ENCODE assay signal across 28 cellular contexts in genomic region chr15:48458876-48459275, GRCh38.
DNase-seq lines count a peak whose midpoint lies in the region; ATAC-seq, FAIRE-seq and TF ChIP-seq lines count a peak whose summit lies in the region.
"Had no signal": no experiment of that assay in that cellular context is flagged by ENCODE, and none has a peak within 500 bp of the region (broad histone marks: within the 10 kb centered on the region; RNA-seq: fewer than 3 reads in every experiment).

No MANE protein-coding gene starts in this region.

- H3K27ac Mint-ChIP-seq in astrocyte (ENCODE audit: unreplicated experiment): no peak overlapping the region
- no peak overlapping the region for H3K27ac Mint-ChIP-seq in activated naive CD4-positive, alpha-beta T cell treated with anti-CD3 and anti-CD28 coated beads for 36 hours
- H3K27ac Mint-ChIP-seq: naive B cell; T-helper 1 cell treated with Interleukin-12 subunit alpha and Interleukin-12 subunit beta and Interleukin-4 antibody, amounts not matched to agents 30 μg/mL and 1 μg/mL, for 36 hours had no signal

- DNase-seq in GM23248 (peak; percentile 78), astrocyte (ENCODE audit: low read depth) (no peak), MG63 (no peak), NCI-H146 (lab: John Stamatoyannopoulos, UW) (no peak), NCI-H69 (lab: John Stamatoyannopoulos, UW) (no peak)
- no peak for DNase-seq in activated naive CD4-positive, alpha-beta T cell treated with anti-CD3 and anti-CD28 coated beads for 36 hours
- DNase-seq: activated CD4-positive, alpha-beta T cell treated with anti-CD3 and anti-CD28 coated beads for 1 hour; activated gamma-delta T cell; activated T-cell treated with anti-CD3 and anti-CD28 coated beads, Interleukin-2, amount 50 U/mL, for 1 hour; heart left ventricle; left colon; naive B cell; NCI-H1694 treated with DMSO at 0.1 percent for 48 hours; NCI-H2171; NCI-H524; nucleus accumbens; substantia nigra had no signal

- TF ChIP-seq POLR2A in gastroesophageal sphincter (IDR thresholded peaks at IDR 0.05): no peak

- H3K9me3 Mint-ChIP-seq in astrocyte (ENCODE audit: unreplicated experiment): no peaks in the 10 kb centered on the region
- H3K9me3 Mint-ChIP-seq in activated naive CD4-positive, alpha-beta T cell treated with anti-CD3 and anti-CD28 coated beads for 36 hours: no peaks in the 10 kb centered on the region
- H3K9me3 Mint-ChIP-seq: naive B cell; T-helper 1 cell treated with Interleukin-12 subunit alpha and Interleukin-12 subunit beta and Interleukin-4 antibody, amounts not matched to agents 30 μg/mL and 1 μg/mL, for 36 hours had no signal

- H3K4me1 ChIP-seq in ACC112 (ENCODE audit: control insufficient read depth, insufficient read depth, low read length, unreplicated experiment) (peaks cover 30% of the 10 kb centered on the region), GM23248 (ENCODE audit: insufficient read depth) (peaks cover 65% of the 10 kb centered on the region), astrocyte (ENCODE audit: insufficient read depth, low read length) (peaks cover 12% of the 10 kb centered on the region), gastroesophageal sphincter (peaks cover 0 to 28% (median 10%) of the 10 kb centered on the region in 3 donors)
- H3K4me1 ChIP-seq: breast epithelium had no signal

- TF ChIP-seq EP300 in gastroesophageal sphincter (IDR thresholded peaks at IDR 0.05): no peak

- H3K4me2 ChIP-seq in GM23248 (ENCODE audit: unreplicated experiment) (peak overlapping the region; percentile 63), astrocyte (ENCODE audit: low read length) (no peak overlapping the region)

- H2AFZ ChIP-seq in ACC112 (ENCODE audit: low read length, unreplicated experiment) (no peak overlapping the region), GM23248 (no peak overlapping the region), astrocyte (ENCODE audit: low read depth, low read length) (no peak overlapping the region)

- peak overlapping the region; percentile 87 for H3K27ac ChIP-seq in ACC112 (ENCODE audit: low read depth, low read length)
- peak overlapping the region; percentile 98 for H3K27ac ChIP-seq in GM23248
- peak overlapping the region; percentile 69 for H3K27ac ChIP-seq in astrocyte (ENCODE audit: low read depth, low read length)
- H3K27ac ChIP-seq in gastroesophageal sphincter: peak overlapping the region in 3 of 4 donors; percentile 52 to 60 (median 58)
- H3K27ac ChIP-seq: breast epithelium, C4-2B, heart left ventricle had no signal

- H3K79me2 ChIP-seq in ACC112 (ENCODE audit: control insufficient read depth, insufficient read depth, low read length, unreplicated experiment) (peaks cover 5% of the 10 kb centered on the region), GM23248 (ENCODE audit: insufficient read depth) (peaks cover 21% of the 10 kb centered on the region; the same call in 1 of the 2 replicates), astrocyte (ENCODE audit: insufficient read depth, low read length) (no peaks in the 10 kb centered on the region)

- no peaks in the 10 kb centered on the region for H3K9me3 ChIP-seq in GM23248 (ENCODE audit: low read depth)
- no peaks in the 10 kb centered on the region for H3K9me3 ChIP-seq in astrocyte (ENCODE audit: insufficient read depth, low read depth, low read length)
- H3K9me3 ChIP-seq in gastroesophageal sphincter: no peaks in the 10 kb centered on the region
- H3K9me3 ChIP-seq in MG63: no peaks in the 10 kb centered on the region
- H3K9me3 ChIP-seq: breast epithelium, heart left ventricle, SJSA1 had no signal

- CTCF ChIA-PET in activated naive CD4-positive, alpha-beta T cell treated with anti-CD3 and anti-CD28 coated beads for 36 hours (lab: Charles Lee): interaction anchor here (0.9 kb wide), 1 partner anchor 11 kb away, joined by 4 read pairs; no protein-coding TSS in a partner anchor

- no peak for ATAC-seq in gastroesophageal sphincter
- ATAC-seq: left colon, Panc1 had no signal

- 23 to 27% methylated on average over 2 of the region's 2 CpGs for WGBS in GM23248 (ENCODE audit: low coverage in 1 of 2, low lambda C conversion rate in 2 of 2, missing lambda C conversion rate in 2 of 2), 2 experiments
- 51% methylated on average over 2 of the region's 2 CpGs; no CpG with 5 or more reads in 1 of the 2 donors for WGBS in gastroesophageal sphincter (ENCODE audit: low coverage in 1 of 2), 2 donors

- H3K4me3 Mint-ChIP-seq in astrocyte (ENCODE audit: unreplicated experiment): no peak overlapping the region
- H3K4me3 Mint-ChIP-seq in activated naive CD4-positive, alpha-beta T cell treated with anti-CD3 and anti-CD28 coated beads for 36 hours: no peak overlapping the region
- H3K4me3 Mint-ChIP-seq: naive B cell; T-helper 1 cell treated with Interleukin-12 subunit alpha and Interleukin-12 subunit beta and Interleukin-4 antibody, amounts not matched to agents 30 μg/mL and 1 μg/mL, for 36 hours had no signal

- no peaks in the 10 kb centered on the region for H3K4me1 Mint-ChIP-seq in astrocyte (ENCODE audit: low read depth, unreplicated experiment)
- H3K4me1 Mint-ChIP-seq in activated naive CD4-positive, alpha-beta T cell treated with anti-CD3 and anti-CD28 coated beads for 36 hours (ENCODE audit: low read depth): no peaks in the 10 kb centered on the region
- H3K4me1 Mint-ChIP-seq: naive B cell had no signal

- H4K20me1 ChIP-seq in GM23248 (ENCODE audit: insufficient read depth) (no peaks in the 10 kb centered on the region), astrocyte (ENCODE audit: insufficient read depth, low read length) (peaks cover 10% of the 10 kb centered on the region)

- H3K36me3 ChIP-seq in ACC112 (ENCODE audit: insufficient read depth, low read length): peaks cover 81% of the 10 kb centered on the region
- H3K36me3 ChIP-seq in GM23248 (ENCODE audit: low read depth): peaks cover 89% of the 10 kb centered on the region
- peaks cover 88% of the 10 kb centered on the region for H3K36me3 ChIP-seq in astrocyte (ENCODE audit: insufficient read depth, low read length)
- peaks cover 7 to 89% of the 10 kb centered on the region in 2 donors for H3K36me3 ChIP-seq in gastroesophageal sphincter
- H3K36me3 ChIP-seq in MG63: peaks cover 99% of the 10 kb centered on the region

- H3K27me3 ChIP-seq in ACC112 (ENCODE audit: insufficient read depth, low read length) (no peaks in the 10 kb centered on the region), GM23248 (replicated peaks; ENCODE audit: insufficient read depth) (no peaks in the 10 kb centered on the region), astrocyte (ENCODE audit: insufficient read depth, low read length) (no peaks in the 10 kb centered on the region), gastroesophageal sphincter (no peaks in the 10 kb centered on the region), MG63 (no peaks in the 10 kb centered on the region)
- H3K27me3 ChIP-seq: breast epithelium, heart left ventricle, SJSA1 had no signal

- FAIRE-seq in astrocyte (lab: Jason Lieb, UNC): no peak
- FAIRE-seq: colon, D721Med, GM18507, urothelium cell line had no signal

- H3K36me3 Mint-ChIP-seq in astrocyte (ENCODE audit: low read depth, unreplicated experiment): peaks cover 46% of the 10 kb centered on the region
- H3K36me3 Mint-ChIP-seq in activated naive CD4-positive, alpha-beta T cell treated with anti-CD3 and anti-CD28 coated beads for 36 hours (ENCODE audit: low read depth): no peaks in the 10 kb centered on the region
- H3K36me3 Mint-ChIP-seq: naive B cell had no signal

- TF ChIP-seq CTCF in astrocyte (IDR thresholded peaks at IDR 0.05; ENCODE audit: insufficient read depth, low read depth, low read length) (no peak), gastroesophageal sphincter (IDR thresholded peaks at IDR 0.05) (no peak)

- H3K9ac ChIP-seq in GM23248 (peak overlapping the region; percentile 75), astrocyte (ENCODE audit: low read length) (no peak overlapping the region)

- intact Hi-C loops in activated naive CD4-positive, alpha-beta T cell treated with anti-CD3 and anti-CD28 coated beads for 36 hours (cut with micrococcal nuclease): no loop called here

- in situ Hi-C loops in GM23248 (cut with MboI): no loop called here

- no peaks in the 10 kb centered on the region for H3K9me2 ChIP-seq in GM23248 (ENCODE audit: insufficient read depth)

- no peaks in the 10 kb centered on the region for H3K27me3 Mint-ChIP-seq in astrocyte (ENCODE audit: low read depth, unreplicated experiment)
- H3K27me3 Mint-ChIP-seq in activated naive CD4-positive, alpha-beta T cell treated with anti-CD3 and anti-CD28 coated beads for 36 hours (ENCODE audit: low read depth): no peaks in the 10 kb centered on the region
- H3K27me3 Mint-ChIP-seq: naive B cell had no signal

- H3K4me3 ChIP-seq in ACC112 (ENCODE audit: low read depth, low read length): peak overlapping the region; percentile 26; the same call in 1 of the 2 replicates
- H3K4me3 ChIP-seq in GM23248: 0 out of 2 replicates have a peak overlapping the region, but pooled peaks have one; percentile 3
- H3K4me3 ChIP-seq in astrocyte (ENCODE audit: insufficient read depth, low read depth, low read length): no peak overlapping the region
- H3K4me3 ChIP-seq in gastroesophageal sphincter: no peak overlapping the region
- no peak overlapping the region for H3K4me3 ChIP-seq in MG63
- H3K4me3 ChIP-seq: breast epithelium, heart left ventricle, SJSA1 had no signal

- H3F3A ChIP-seq in GM23248 (ENCODE audit: insufficient read depth): peaks cover 99% of the 10 kb centered on the region

Comparison
In these comparisons a context has a peak if more than half of its experiments do, and no peak if none do; other contexts are left out.
1. H3K4me3 ChIP-seq: peak in ACC112 (single experiment) and GM23248 (single experiment); none in astrocyte (single experiment), gastroesophageal sphincter (0 of 2) and MG63 (single experiment).
2. Peak in every context shown above with its lines, with median percentiles within 50 percentile points of each other: H3K27ac ChIP-seq.